1 cellular context compared by ENCODE assay signal in genomic region chr1:53942149-53942957, GRCh38.
TF ChIP-seq lines count a peak whose summit lies in the region.

No MANE protein-coding gene starts in this region.

TF ChIP-seq in H1, 55 proteins besides CTCF, POLR2A, EP300 and RAD21:
- TF ChIP-seq HDAC2 (IDR thresholded peaks at IDR 0.05; ENCODE audit: borderline replicate concordance in 1 of 2, low read depth in 2 of 2, low read length in 2 of 2): no peak
- TF ChIP-seq TEAD4 (IDR thresholded peaks at IDR 0.05; ENCODE audit: low read depth, low read length): 0 out of 2 replicates have a peak, but pooled peaks have one; percentile 22
- no peak for TF ChIP-seq TCF12 (IDR thresholded peaks at IDR 0.05; ENCODE audit: low read depth, low read length)
- TF ChIP-seq NRF1 (IDR thresholded peaks at IDR 0.05; ENCODE audit: low read depth, low read length): no peak
- TF ChIP-seq BCL11A (IDR thresholded peaks at IDR 0.05; ENCODE audit: low read depth in 2 of 2, low read length in 2 of 2): no peak
- TF ChIP-seq SIX5 (IDR thresholded peaks at IDR 0.05; ENCODE audit: low read depth, low read length): no peak
